In genomic region chr7:130990178-130990832, GRCh38 we compare ENCODE assay signal across 11 cellular contexts.
DNase-seq lines count a peak whose midpoint lies in the region; ATAC-seq and TF ChIP-seq lines count a peak whose summit lies in the region.
"Had no signal": no experiment of that assay in that cellular context is flagged by ENCODE, and none has a peak within 500 bp of the region (broad histone marks: within the 10 kb centered on the region; RNA-seq: fewer than 3 reads in every experiment).

No MANE protein-coding gene starts in this region.

- peak; percentile 60 for ATAC-seq in left lung
- ATAC-seq in stimulated activated naive CD8-positive, alpha-beta T cell treated with anti-CD3 and anti-CD28 coated beads, Interleukin-15, amount 100 ng/mL, for 72 hours: peak; percentile 35

- intact Hi-C loops in left lung (cut with DNase I): no loop called here

- peak in 2 of 3 donors; percentile 59 to 71 for DNase-seq in Peyer's patch
- DNase-seq in activated effector memory CD4-positive, alpha-beta T cell treated with Interleukin-2 at 50 U/mL for 16 hours: peak; percentile 45
- DNase-seq in left lung: peak; percentile 67 to 73
- DNase-seq in stimulated activated naive CD8-positive, alpha-beta T cell treated with anti-CD3 and anti-CD28 coated beads, Interleukin-15, amount 100 ng/mL, for 72 hours: no peak
- DNase-seq in NCI-H1436 (lab: John Stamatoyannopoulos, UW): no peak
- no peak for DNase-seq in superior temporal gyrus (ENCODE audit: extremely low spot score)
- no peak for DNase-seq in NCI-H1105 (lab: John Stamatoyannopoulos, UW)
- DNase-seq: MV-4-11; SK-N-SH; stimulated activated CD4-positive, alpha-beta T cell treated with anti-CD3 and anti-CD28 coated beads, Interleukin-4, amount 100 ng/mL, for 1 hour; tibial artery had no signal

- peak overlapping the region; percentile 0 to 40 (median 31) for H3K27ac ChIP-seq in Peyer's patch
- H3K27ac ChIP-seq in left lung: peak overlapping the region; percentile 20 to 60
- H3K27ac ChIP-seq: tibial artery had no signal

- H3K4me1 ChIP-seq in Peyer's patch (peaks cover 2 to 58% (median 15%) of the 10 kb centered on the region in 4 donors), left lung (peaks cover 33 to 85% of the 10 kb centered on the region in 2 donors)

- no peaks in the 10 kb centered on the region for H3K27me3 Mint-ChIP-seq in stimulated activated naive CD8-positive, alpha-beta T cell treated with anti-CD3 and anti-CD28 coated beads, Interleukin-15, amount 100 ng/mL, for 72 hours

- peak overlapping the region in 1 of 2 donors; percentile 50 for H3K27ac Mint-ChIP-seq in stimulated activated naive CD8-positive, alpha-beta T cell treated with anti-CD3 and anti-CD28 coated beads, Interleukin-15, amount 100 ng/mL, for 72 hours

- H3K27me3 ChIP-seq in Peyer's patch (no peaks in the 10 kb centered on the region), left lung (no peaks in the 10 kb centered on the region)
- H3K27me3 ChIP-seq: tibial artery had no signal

- TF ChIP-seq CTCF in Peyer's patch (IDR thresholded peaks at IDR 0.05) (no peak), left lung (IDR thresholded peaks at IDR 0.05) (no peak)

- no peaks in the 10 kb centered on the region for H3K9me3 Mint-ChIP-seq in stimulated activated naive CD8-positive, alpha-beta T cell treated with anti-CD3 and anti-CD28 coated beads, Interleukin-15, amount 100 ng/mL, for 72 hours

- H3K9me3 ChIP-seq in Peyer's patch (no peaks in the 10 kb centered on the region), left lung (no peaks in the 10 kb centered on the region)
- H3K9me3 ChIP-seq: SK-N-SH, tibial artery had no signal

- H3K4me3 ChIP-seq in Peyer's patch: no peak overlapping the region
- no peak overlapping the region for H3K4me3 ChIP-seq in left lung
- H3K4me3 ChIP-seq: tibial artery had no signal

- H3K36me3 ChIP-seq in Peyer's patch: no peaks in the 10 kb centered on the region
- H3K36me3 ChIP-seq in left lung: no peaks in the 10 kb centered on the region

- H3K4me3 Mint-ChIP-seq in stimulated activated naive CD8-positive, alpha-beta T cell treated with anti-CD3 and anti-CD28 coated beads, Interleukin-15, amount 100 ng/mL, for 72 hours: no peak overlapping the region

- no peak for TF ChIP-seq POLR2A in Peyer's patch (IDR thresholded peaks at IDR 0.05)

- peaks cover 80% of the 10 kb centered on the region for H3K4me1 Mint-ChIP-seq in stimulated activated naive CD8-positive, alpha-beta T cell treated with anti-CD3 and anti-CD28 coated beads, Interleukin-15, amount 100 ng/mL, for 72 hours

Comparison
In these comparisons a context has a peak if more than half of its experiments do, and no peak if none do; other contexts are left out.
1. DNase-seq: peak in Peyer's patch (2 of 3), activated effector memory CD4-positive, alpha-beta T cell treated with Interleukin-2 at 50 U/mL for 16 hours (single experiment) and left lung (2 of 2); none in stimulated activated naive CD8-positive, alpha-beta T cell treated with anti-CD3 and anti-CD28 coated beads, Interleukin-15, amount 100 ng/mL, for 72 hours (0 of 2), NCI-H1436 (single experiment), superior temporal gyrus (single experiment) and NCI-H1105 (single experiment).